ENCODE assay signal across 11 cellular contexts in genomic region chr18:50870138-50870845, GRCh38. TPM values are rescaled to one million over a fixed set of nuclear protein-coding genes. Genes with fewer than 3 reads are reported as not detected.
A peak's percentile ranks its signal among the peaks of the same experiment; 100 is the strongest.
DNase-seq lines count a peak whose midpoint lies in the region; ATAC-seq, FAIRE-seq and TF ChIP-seq lines count a peak whose summit lies in the region.
"Had no signal": no experiment of that assay in that cellular context is flagged by ENCODE, and none has a peak within 500 bp of the region (broad histone marks: within the 10 kb centered on the region; RNA-seq: fewer than 3 reads in every experiment).

No MANE protein-coding gene starts in this region.

- FAIRE-seq in G401.6 (lab: Jason Lieb, UNC), result peak; percentile 11

- TF ChIP-seq CTCF in Panc1 (IDR thresholded peaks at IDR 0.05), result no peak
- TF ChIP-seq CTCF in epithelial cell of esophagus (IDR thresholded peaks at IDR 0.05; ENCODE audit: insufficient read depth, low read depth, low read length, missing control alignments), result no peak
- TF ChIP-seq CTCF in prostate gland (IDR thresholded peaks at IDR 0.05), result no peak
- no peak for TF ChIP-seq CTCF in heart right ventricle (IDR thresholded peaks at IDR 0.05)

- BruUV-seq in Panc1 (replicated peaks; lab: Mats Ljungman, UMichigan), result no TSS peak

- CTCF ChIA-PET in Panc1 (lab: Charles Lee), result interaction anchor here (0.7 kb wide), 1 partner anchor 198 kb away, joined by 5 read pairs; no protein-coding TSS in a partner anchor

- H3K4me3 ChIP-seq in Panc1 (ENCODE audit: low read depth in 2 of 2, low read length in 2 of 2) (no peak overlapping the region), epithelial cell of esophagus (ENCODE audit: low read length) (no peak overlapping the region), prostate gland (no peak overlapping the region), heart right ventricle (no peak overlapping the region)

- peak; percentile 60 for DNase-seq in Panc1 (ENCODE audit: low read depth, low spot score)
- DNase-seq in epithelial cell of esophagus (ENCODE audit: low read depth), result peak; percentile 99
- peak; percentile 63 for DNase-seq in prostate gland (ENCODE audit: low spot score)
- no peak for DNase-seq in heart right ventricle
- no peak for DNase-seq in C1 segment of cervical spinal cord (lab: John Stamatoyannopoulos, UW)
- DNase-seq in iPS-NIHi11 (ENCODE audit: low spot score), result no peak
- DNase-seq: NCI-H1417 treated with DMSO at 0.1 percent for 48 hours, RPMI8226 had no signal

- intact Hi-C loops in Panc1 (cut with micrococcal nuclease; ENCODE audit: unreplicated experiment), result no loop called here
- intact Hi-C loops in prostate gland (cut with DNase I), result loop anchor here (10.0 kb wide), 1 partner anchor 585 kb away; the partner anchor contains the start of genes CXXC1 and MBD1
- intact Hi-C loops in heart right ventricle (cut with DNase I), result loop anchor here in 1 of 10 donors (10.0 kb wide), 1 partner anchor 155 kb away; no protein-coding TSS in a partner anchor

- H3K27me3 ChIP-seq in Panc1 (ENCODE audit: control insufficient read depth, insufficient read depth, low read length), result no peaks in the 10 kb centered on the region
- H3K27me3 ChIP-seq in prostate gland (replicated peaks; ENCODE audit: insufficient read depth), result no peaks in the 10 kb centered on the region
- H3K27me3 ChIP-seq in heart right ventricle, result no peaks in the 10 kb centered on the region

- ATAC-seq in Panc1, result peak; percentile 76
- ATAC-seq in heart right ventricle, result no peak
- ATAC-seq in HG02852 (IDR thresholded peaks at IDR 0.05; ENCODE audit: unreplicated experiment), result no peak

- 43% methylated on average over 7 of the region's 7 CpGs for WGBS in prostate gland
- WGBS in heart right ventricle, 2 donors, result 75 to 78% methylated on average over 7 of the region's 7 CpGs

- no peak overlapping the region for H3K27ac ChIP-seq in Panc1 (ENCODE audit: low read length)
- H3K27ac ChIP-seq in prostate gland, result no peak overlapping the region
- no peak overlapping the region for H3K27ac ChIP-seq in heart right ventricle

- no peaks in the 10 kb centered on the region; the same call in 1 of the 2 replicates for H3K4me1 ChIP-seq in Panc1 (ENCODE audit: control insufficient read depth, insufficient read depth, low read length)
- no peaks in the 10 kb centered on the region for H3K4me1 ChIP-seq in prostate gland (replicated peaks)
- H3K4me1 ChIP-seq in heart right ventricle, result peaks cover 0 to 6% (median 0%) of the 10 kb centered on the region in 9 donors

- in situ Hi-C loops in Panc1 (cut with HindIII; ENCODE audit: low pct_unique_long_range_greater_than_20kb, low sequenced_read_pairs), result no loop called here

- POLR2A ChIA-PET in Panc1 (lab: Charles Lee), result no interaction called here

- H3K36me3 ChIP-seq in Panc1 (ENCODE audit: control insufficient read depth, insufficient read depth, low read length), result no peaks in the 10 kb centered on the region
- H3K36me3 ChIP-seq in prostate gland, result no peaks in the 10 kb centered on the region
- no peaks in the 10 kb centered on the region for H3K36me3 ChIP-seq in heart right ventricle

- TF ChIP-seq POLR2A in prostate gland (IDR thresholded peaks at IDR 0.05), result no peak

- H3K9me3 ChIP-seq in Panc1 (ENCODE audit: control insufficient read depth, insufficient read depth, low read depth, low read length) (no peaks in the 10 kb centered on the region), prostate gland (no peaks in the 10 kb centered on the region), heart right ventricle (no peaks in the 10 kb centered on the region)

RNA-seq across cellular contexts. Expression of gene ME2, which starts 8.6 kb away (rescaled TPM):
- total RNA-seq in Panc1 (2021; ENCODE audit: unreplicated experiment) (38.2 TPM), prostate gland (10 to 100 TPM; 38.3 to 59.4 TPM), heart right ventricle (100 to 1,000 TPM in 1 of 10 donors, 10 to 100 TPM in 9; 62.1 to 104 (median 75.9) TPM)
- polyA plus RNA-seq in Panc1 (2012; ENCODE audit: insufficient read length), result 18.2 TPM
- polyA plus RNA-seq in heart right ventricle, result 10 to 100 TPM; 21.7 to 38.4 TPM

RNA-seq across cellular contexts. Expression of gene MRO, which starts 50.5 kb away (rescaled TPM):
- total RNA-seq in Panc1 (2021; ENCODE audit: unreplicated experiment) (not detected), prostate gland (10 to 100 TPM in 1 of 2 donors, under 1 TPM in 1; 0.23 to 64.8 TPM), heart right ventricle (1 to 10 TPM; 1.0 to 4.3 (median 2.3) TPM)
- not detected for polyA plus RNA-seq in Panc1 (2012; ENCODE audit: insufficient read length)
- 1 to 10 TPM in 1 of 2 donors, under 1 TPM in 1; 0.22 to 1.0 TPM for polyA plus RNA-seq in heart right ventricle
- total RNA-seq: dermis microvascular lymphatic vessel endothelial cell had no signal

Comparison
In these comparisons a context has a peak if more than half of its experiments do, and no peak if none do; other contexts are left out.
1. DNase-seq: peak in Panc1 (single experiment), epithelial cell of esophagus (single experiment) and prostate gland (single experiment); none in heart right ventricle (0 of 2), C1 segment of cervical spinal cord (0 of 14) and iPS-NIHi11 (single experiment).